Comparison of ENCODE assay signal across 9 cellular contexts in the genomic region with DNA sequence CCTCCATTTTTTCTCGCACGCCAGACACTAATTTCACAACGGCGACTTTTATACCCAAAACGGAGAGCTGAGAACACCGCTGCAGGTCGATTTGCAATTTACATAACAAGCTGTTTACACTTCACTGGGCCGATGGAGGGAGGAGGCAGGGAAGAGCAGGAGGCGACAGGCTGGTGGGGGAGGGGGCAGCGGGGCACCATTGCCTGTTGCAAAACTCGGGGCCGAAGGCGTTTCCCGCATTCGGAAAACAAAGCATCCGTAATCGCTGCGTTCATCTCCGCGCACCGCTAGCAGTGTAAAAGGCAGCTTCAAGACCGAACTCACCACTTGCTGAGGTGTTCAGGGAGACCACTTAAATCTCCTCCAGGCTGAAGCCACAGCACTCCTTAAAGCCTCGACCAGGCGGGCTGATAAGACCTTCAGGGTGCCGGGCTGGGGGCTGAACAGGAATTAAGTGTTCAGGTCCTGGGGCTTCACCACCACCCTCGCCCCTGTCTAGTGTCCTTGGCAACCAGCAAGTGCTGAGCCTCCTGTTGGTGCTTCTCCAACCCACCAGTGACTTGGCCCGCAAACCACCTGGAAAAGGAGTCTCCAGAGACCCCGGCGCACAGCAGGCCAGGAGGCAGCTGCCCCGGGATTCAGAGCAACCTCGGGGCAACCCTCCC.
DNase-seq lines count a peak whose midpoint lies in the region; ATAC-seq and TF ChIP-seq lines count a peak whose summit lies in the region.
"Had no signal": no experiment of that assay in that cellular context is flagged by ENCODE, and none has a peak within 500 bp of the region (broad histone marks: within the 10 kb centered on the region; RNA-seq: fewer than 3 reads in every experiment).

No MANE protein-coding gene starts in this region.

- H3K4me3 ChIP-seq in NB4 (ENCODE audit: low read depth, low read length): peak overlapping the region; percentile 27

- H3K4me3 Mint-ChIP-seq in nephron: peak overlapping the region; percentile 81 to 89 (median 82)

- TF ChIP-seq CTCF in NB4 (IDR thresholded peaks at IDR 0.05; ENCODE audit: low read depth, low read length) (no peak), nephron (IDR thresholded peaks at IDR 0.05; ENCODE audit: unreplicated experiment in 3 of 3) (no peak)

- peaks cover 74% of the 10 kb centered on the region for H3K27me3 Mint-ChIP-seq in nephron (ENCODE audit: low read depth)

- no peaks in the 10 kb centered on the region for H3K9me3 Mint-ChIP-seq in nephron

- peaks cover 10% of the 10 kb centered on the region for H3K36me3 Mint-ChIP-seq in nephron (ENCODE audit: low read depth)

- peak overlapping the region; percentile 26 to 88 (median 86) for H3K27ac Mint-ChIP-seq in nephron

- H3K4me1 Mint-ChIP-seq in nephron: peaks cover 31% of the 10 kb centered on the region

- DNase-seq in ELF-1 (ENCODE audit: low read depth, low spot score) (peak; percentile 90), NB4 (ENCODE audit: low read depth) (peak; percentile 67), astrocyte of the hippocampus (ENCODE audit: low read depth, low spot score) (peak; percentile 37), HPDE6-E6E7 (ENCODE audit: extremely low spot score) (no peak), Ammon's horn (ENCODE audit: low spot score) (no peak)
- DNase-seq: activated CD4-positive, CD25-positive, alpha-beta regulatory T cell had no signal

- ATAC-seq in GM21381 (IDR thresholded peaks at IDR 0.05; ENCODE audit: unreplicated experiment) (no peak), GM21423 (IDR thresholded peaks at IDR 0.05; ENCODE audit: unreplicated experiment) (no peak)

- TF ChIP-seq POLR2A in NB4 (IDR thresholded peaks at IDR 0.05; ENCODE audit: extremely low read depth, insufficient read length): no peak

Comparison
In these comparisons a context has a peak if more than half of its experiments do, and no peak if none do; other contexts are left out.
1. DNase-seq: peak in ELF-1 (single experiment), NB4 (single experiment) and astrocyte of the hippocampus (single experiment); none in HPDE6-E6E7 (single experiment) and Ammon's horn (single experiment).